1 cellular context compared by ENCODE assay signal in the genomic region with DNA sequence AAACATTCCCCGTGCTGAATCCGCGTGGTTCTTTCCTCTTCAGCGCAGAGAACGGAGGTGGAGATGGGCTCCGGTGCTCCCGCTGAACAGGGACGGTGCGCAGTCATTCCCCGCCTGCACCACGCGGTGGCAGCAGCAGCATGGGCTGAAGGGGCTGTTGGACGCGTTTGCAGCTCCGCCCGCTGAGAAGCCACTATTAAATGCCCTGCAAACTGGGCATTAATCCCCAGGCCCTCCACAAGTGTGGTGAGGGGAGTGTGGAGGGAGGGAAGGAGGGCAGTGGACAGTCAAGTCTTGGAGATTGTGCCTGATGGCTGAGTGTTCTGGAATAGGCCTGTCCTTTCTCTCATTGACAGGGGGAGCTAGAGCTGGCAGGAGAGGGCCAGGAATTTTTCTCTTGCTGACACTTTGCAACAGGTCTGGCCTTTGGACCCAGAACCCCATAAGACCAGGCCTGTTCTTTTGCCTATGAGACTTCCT.
TF ChIP-seq lines count a peak whose summit lies in the region.

No MANE protein-coding gene starts in this region.

TF ChIP-seq in HepG2, 621 proteins besides CTCF, POLR2A, EP300 and RAD21 (continued from another document and continues in another):
- TF ChIP-seq, protein P1, sequence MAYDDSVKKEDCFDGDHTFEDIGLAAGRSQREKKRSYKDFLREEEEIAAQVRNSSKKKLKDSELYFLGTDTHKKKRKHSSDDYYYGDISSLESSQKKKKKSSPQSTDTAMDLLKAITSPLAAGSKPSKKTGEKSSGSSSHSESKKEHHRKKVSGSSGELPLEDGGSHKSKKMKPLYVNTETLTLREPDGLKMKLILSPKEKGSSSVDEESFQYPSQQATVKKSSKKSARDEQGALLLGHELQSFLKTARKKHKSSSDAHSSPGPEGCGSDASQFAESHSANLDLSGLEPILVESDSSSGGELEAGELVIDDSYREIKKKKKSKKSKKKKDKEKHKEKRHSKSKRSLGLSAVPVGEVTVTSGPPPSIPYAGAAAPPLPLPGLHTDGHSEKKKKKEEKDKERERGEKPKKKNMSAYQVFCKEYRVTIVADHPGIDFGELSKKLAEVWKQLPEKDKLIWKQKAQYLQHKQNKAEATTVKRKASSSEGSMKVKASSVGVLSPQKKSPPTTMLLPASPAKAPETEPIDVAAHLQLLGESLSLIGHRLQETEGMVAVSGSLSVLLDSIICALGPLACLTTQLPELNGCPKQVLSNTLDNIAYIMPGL (CRISPR knock-in tag; IDR thresholded peaks at IDR 0.05; ENCODE audit: borderline replicate concordance in 1 of 2, low read depth in 1 of 2), result peak; percentile 83 to 84
- TF ChIP-seq CCAR2 (optimal IDR thresholded peaks at IDR 0.05; ENCODE audit: low read depth, low read length), result no peak
- no peak for TF ChIP-seq MTA1 (CRISPR knock-in tag; IDR thresholded peaks at IDR 0.05; ENCODE audit: borderline replicate concordance)
- TF ChIP-seq CHD4 (IDR thresholded peaks at IDR 0.05; ENCODE audit: borderline replicate concordance, low read length), result no peak
- TF ChIP-seq SP4 (CRISPR knock-in tag; IDR thresholded peaks at IDR 0.05), result no peak
- TF ChIP-seq, protein P2, sequence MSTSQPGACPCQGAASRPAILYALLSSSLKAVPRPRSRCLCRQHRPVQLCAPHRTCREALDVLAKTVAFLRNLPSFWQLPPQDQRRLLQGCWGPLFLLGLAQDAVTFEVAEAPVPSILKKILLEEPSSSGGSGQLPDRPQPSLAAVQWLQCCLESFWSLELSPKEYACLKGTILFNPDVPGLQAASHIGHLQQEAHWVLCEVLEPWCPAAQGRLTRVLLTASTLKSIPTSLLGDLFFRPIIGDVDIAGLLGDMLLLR (CRISPR knock-in tag; IDR thresholded peaks at IDR 0.05), result 0 out of 2 replicates have a peak, but pooled peaks have one; percentile 41
- no peak for TF ChIP-seq ELF4 (CRISPR knock-in tag; IDR thresholded peaks at IDR 0.05; ENCODE audit: borderline replicate concordance)
- TF ChIP-seq LCORL (IDR thresholded peaks at IDR 0.05), result no peak
- TF ChIP-seq LCORL (CRISPR knock-in tag; IDR thresholded peaks at IDR 0.05), result no peak
- TF ChIP-seq BRCA1 (CRISPR knock-in tag; IDR thresholded peaks at IDR 0.05), result no peak
- TF ChIP-seq, protein P3, sequence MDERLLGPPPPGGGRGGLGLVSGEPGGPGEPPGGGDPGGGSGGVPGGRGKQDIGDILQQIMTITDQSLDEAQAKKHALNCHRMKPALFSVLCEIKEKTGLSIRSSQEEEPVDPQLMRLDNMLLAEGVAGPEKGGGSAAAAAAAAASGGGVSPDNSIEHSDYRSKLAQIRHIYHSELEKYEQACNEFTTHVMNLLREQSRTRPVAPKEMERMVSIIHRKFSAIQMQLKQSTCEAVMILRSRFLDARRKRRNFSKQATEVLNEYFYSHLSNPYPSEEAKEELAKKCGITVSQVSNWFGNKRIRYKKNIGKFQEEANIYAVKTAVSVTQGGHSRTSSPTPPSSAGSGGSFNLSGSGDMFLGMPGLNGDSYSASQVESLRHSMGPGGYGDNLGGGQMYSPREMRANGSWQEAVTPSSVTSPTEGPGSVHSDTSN (CRISPR knock-in tag; IDR thresholded peaks at IDR 0.05), result no peak
- no peak for TF ChIP-seq TBX2 (CRISPR knock-in tag; IDR thresholded peaks at IDR 0.05; ENCODE audit: borderline replicate concordance)
- TF ChIP-seq SALL1 (CRISPR knock-in tag; IDR thresholded peaks at IDR 0.05), result peak; percentile 45; the same call in 1 of the 2 replicates
- TF ChIP-seq ZFX (CRISPR knock-in tag; IDR thresholded peaks at IDR 0.05; ENCODE audit: low read depth), result peak; percentile 49; the same call in 1 of the 2 replicates
- TF ChIP-seq POLR2G (IDR thresholded peaks at IDR 0.05; ENCODE audit: low read depth, low read length), result no peak
- TF ChIP-seq, protein P4, sequence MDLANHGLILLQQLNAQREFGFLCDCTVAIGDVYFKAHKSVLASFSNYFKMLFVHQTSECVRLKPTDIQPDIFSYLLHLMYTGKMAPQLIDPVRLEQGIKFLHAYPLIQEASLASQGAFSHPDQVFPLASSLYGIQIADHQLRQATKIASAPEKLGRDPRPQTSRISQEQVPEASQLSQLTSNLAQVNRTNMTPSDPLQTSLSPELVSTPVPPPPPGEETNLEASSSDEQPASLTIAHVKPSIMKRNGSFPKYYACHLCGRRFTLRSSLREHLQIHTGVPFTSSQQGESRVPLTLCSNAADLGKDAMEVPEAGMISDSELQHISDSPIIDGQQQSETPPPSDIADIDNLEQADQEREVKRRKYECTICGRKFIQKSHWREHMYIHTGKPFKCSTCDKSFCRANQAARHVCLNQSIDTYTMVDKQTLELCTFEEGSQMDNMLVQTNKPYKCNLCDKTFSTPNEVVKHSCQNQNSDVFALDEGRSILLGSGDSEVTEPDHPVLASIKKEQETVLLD (CRISPR knock-in tag; IDR thresholded peaks at IDR 0.05; ENCODE audit: low read depth), result no peak
- TF ChIP-seq, protein P5, sequence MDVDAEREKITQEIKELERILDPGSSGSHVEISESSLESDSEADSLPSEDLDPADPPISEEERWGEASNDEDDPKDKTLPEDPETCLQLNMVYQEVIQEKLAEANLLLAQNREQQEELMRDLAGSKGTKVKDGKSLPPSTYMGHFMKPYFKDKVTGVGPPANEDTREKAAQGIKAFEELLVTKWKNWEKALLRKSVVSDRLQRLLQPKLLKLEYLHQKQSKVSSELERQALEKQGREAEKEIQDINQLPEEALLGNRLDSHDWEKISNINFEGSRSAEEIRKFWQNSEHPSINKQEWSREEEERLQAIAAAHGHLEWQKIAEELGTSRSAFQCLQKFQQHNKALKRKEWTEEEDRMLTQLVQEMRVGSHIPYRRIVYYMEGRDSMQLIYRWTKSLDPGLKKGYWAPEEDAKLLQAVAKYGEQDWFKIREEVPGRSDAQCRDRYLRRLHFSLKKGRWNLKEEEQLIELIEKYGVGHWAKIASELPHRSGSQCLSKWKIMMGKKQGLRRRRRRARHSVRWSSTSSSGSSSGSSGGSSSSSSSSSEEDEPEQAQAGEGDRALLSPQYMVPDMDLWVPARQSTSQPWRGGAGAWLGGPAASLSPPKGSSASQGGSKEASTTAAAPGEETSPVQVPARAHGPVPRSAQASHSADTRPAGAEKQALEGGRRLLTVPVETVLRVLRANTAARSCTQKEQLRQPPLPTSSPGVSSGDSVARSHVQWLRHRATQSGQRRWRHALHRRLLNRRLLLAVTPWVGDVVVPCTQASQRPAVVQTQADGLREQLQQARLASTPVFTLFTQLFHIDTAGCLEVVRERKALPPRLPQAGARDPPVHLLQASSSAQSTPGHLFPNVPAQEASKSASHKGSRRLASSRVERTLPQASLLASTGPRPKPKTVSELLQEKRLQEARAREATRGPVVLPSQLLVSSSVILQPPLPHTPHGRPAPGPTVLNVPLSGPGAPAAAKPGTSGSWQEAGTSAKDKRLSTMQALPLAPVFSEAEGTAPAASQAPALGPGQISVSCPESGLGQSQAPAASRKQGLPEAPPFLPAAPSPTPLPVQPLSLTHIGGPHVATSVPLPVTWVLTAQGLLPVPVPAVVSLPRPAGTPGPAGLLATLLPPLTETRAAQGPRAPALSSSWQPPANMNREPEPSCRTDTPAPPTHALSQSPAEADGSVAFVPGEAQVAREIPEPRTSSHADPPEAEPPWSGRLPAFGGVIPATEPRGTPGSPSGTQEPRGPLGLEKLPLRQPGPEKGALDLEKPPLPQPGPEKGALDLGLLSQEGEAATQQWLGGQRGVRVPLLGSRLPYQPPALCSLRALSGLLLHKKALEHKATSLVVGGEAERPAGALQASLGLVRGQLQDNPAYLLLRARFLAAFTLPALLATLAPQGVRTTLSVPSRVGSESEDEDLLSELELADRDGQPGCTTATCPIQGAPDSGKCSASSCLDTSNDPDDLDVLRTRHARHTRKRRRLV (CRISPR knock-in tag; IDR thresholded peaks at IDR 0.05), result no peak
- no peak for TF ChIP-seq MED1 (CRISPR knock-in tag; IDR thresholded peaks at IDR 0.05)
- no peak for TF ChIP-seq POLR2AphosphoS2 (IDR thresholded peaks at IDR 0.05; ENCODE audit: low read depth, low read length)
- TF ChIP-seq, protein P6, sequence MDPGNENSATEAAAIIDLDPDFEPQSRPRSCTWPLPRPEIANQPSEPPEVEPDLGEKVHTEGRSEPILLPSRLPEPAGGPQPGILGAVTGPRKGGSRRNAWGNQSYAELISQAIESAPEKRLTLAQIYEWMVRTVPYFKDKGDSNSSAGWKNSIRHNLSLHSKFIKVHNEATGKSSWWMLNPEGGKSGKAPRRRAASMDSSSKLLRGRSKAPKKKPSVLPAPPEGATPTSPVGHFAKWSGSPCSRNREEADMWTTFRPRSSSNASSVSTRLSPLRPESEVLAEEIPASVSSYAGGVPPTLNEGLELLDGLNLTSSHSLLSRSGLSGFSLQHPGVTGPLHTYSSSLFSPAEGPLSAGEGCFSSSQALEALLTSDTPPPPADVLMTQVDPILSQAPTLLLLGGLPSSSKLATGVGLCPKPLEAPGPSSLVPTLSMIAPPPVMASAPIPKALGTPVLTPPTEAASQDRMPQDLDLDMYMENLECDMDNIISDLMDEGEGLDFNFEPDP (CRISPR knock-in tag; conservative IDR thresholded peaks at IDR 0.05), result no peak
- no peak; the same call in 1 of the 2 replicates for TF ChIP-seq HOXA5 (CRISPR knock-in tag; IDR thresholded peaks at IDR 0.05)
- TF ChIP-seq MAZ (IDR thresholded peaks at IDR 0.05; ENCODE audit: borderline replicate concordance, low read depth, low read length), result no peak; the same call in 1 of the 2 replicates
- 0 out of 2 replicates have a peak, but pooled peaks have one; percentile 4 for TF ChIP-seq MAZ (CRISPR knock-in tag; IDR thresholded peaks at IDR 0.05; ENCODE audit: low read depth)
- TF ChIP-seq ZNF660 (CRISPR knock-in tag; IDR thresholded peaks at IDR 0.05; ENCODE audit: borderline replicate concordance, low read depth), result no peak
- TF ChIP-seq, protein P7, sequence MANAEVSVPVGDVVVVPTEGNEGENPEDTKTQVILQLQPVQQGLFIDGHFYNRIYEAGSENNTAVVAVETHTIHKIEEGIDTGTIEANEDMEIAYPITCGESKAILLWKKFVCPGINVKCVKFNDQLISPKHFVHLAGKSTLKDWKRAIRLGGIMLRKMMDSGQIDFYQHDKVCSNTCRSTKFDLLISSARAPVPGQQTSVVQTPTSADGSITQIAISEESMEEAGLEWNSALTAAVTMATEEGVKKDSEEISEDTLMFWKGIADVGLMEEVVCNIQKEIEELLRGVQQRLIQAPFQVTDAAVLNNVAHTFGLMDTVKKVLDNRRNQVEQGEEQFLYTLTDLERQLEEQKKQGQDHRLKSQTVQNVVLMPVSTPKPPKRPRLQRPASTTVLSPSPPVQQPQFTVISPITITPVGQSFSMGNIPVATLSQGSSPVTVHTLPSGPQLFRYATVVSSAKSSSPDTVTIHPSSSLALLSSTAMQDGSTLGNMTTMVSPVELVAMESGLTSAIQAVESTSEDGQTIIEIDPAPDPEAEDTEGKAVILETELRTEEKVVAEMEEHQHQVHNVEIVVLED (CRISPR knock-in tag; IDR thresholded peaks at IDR 0.05; ENCODE audit: borderline replicate concordance), result no peak
- TF ChIP-seq, protein P8, sequence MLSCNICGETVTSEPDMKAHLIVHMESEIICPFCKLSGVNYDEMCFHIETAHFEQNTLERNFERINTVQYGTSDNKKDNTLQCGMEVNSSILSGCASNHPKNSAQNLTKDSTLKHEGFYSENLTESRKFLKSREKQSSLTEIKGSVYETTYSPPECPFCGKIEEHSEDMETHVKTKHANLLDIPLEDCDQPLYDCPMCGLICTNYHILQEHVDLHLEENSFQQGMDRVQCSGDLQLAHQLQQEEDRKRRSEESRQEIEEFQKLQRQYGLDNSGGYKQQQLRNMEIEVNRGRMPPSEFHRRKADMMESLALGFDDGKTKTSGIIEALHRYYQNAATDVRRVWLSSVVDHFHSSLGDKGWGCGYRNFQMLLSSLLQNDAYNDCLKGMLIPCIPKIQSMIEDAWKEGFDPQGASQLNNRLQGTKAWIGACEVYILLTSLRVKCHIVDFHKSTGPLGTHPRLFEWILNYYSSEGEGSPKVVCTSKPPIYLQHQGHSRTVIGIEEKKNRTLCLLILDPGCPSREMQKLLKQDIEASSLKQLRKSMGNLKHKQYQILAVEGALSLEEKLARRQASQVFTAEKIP (CRISPR knock-in tag; IDR thresholded peaks at IDR 0.05; ENCODE audit: borderline replicate concordance), result no peak
- TF ChIP-seq IKZF4 (CRISPR knock-in tag; IDR thresholded peaks at IDR 0.05; ENCODE audit: borderline replicate concordance, low read depth, not compliant biosample characterization), result no peak
- TF ChIP-seq, protein P9, sequence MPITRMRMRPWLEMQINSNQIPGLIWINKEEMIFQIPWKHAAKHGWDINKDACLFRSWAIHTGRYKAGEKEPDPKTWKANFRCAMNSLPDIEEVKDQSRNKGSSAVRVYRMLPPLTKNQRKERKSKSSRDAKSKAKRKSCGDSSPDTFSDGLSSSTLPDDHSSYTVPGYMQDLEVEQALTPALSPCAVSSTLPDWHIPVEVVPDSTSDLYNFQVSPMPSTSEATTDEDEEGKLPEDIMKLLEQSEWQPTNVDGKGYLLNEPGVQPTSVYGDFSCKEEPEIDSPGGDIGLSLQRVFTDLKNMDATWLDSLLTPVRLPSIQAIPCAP (CRISPR knock-in tag; IDR thresholded peaks at IDR 0.05; ENCODE audit: low read depth), result no peak
- TF ChIP-seq ADNP (CRISPR knock-in tag; IDR thresholded peaks at IDR 0.05), result no peak
- TF ChIP-seq, protein P10, sequence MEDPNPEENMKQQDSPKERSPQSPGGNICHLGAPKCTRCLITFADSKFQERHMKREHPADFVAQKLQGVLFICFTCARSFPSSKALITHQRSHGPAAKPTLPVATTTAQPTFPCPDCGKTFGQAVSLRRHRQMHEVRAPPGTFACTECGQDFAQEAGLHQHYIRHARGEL (CRISPR knock-in tag; IDR thresholded peaks at IDR 0.05), result no peak
- TF ChIP-seq ZNF12 (CRISPR knock-in tag; IDR thresholded peaks at IDR 0.05), result no peak
- no peak for TF ChIP-seq HOXA7 (CRISPR knock-in tag; IDR thresholded peaks at IDR 0.05)
- TF ChIP-seq, protein P11, sequence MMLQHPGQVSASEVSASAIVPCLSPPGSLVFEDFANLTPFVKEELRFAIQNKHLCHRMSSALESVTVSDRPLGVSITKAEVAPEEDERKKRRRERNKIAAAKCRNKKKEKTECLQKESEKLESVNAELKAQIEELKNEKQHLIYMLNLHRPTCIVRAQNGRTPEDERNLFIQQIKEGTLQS (CRISPR knock-in tag; IDR thresholded peaks at IDR 0.05), result no peak
- peak; percentile 73 for TF ChIP-seq HNRNPLL (IDR thresholded peaks at IDR 0.05; ENCODE audit: low read depth, low read length, poor library complexity, severe bottlenecking)
- TF ChIP-seq NKX3-1 (CRISPR knock-in tag; IDR thresholded peaks at IDR 0.05), result no peak
- TF ChIP-seq, protein P12, sequence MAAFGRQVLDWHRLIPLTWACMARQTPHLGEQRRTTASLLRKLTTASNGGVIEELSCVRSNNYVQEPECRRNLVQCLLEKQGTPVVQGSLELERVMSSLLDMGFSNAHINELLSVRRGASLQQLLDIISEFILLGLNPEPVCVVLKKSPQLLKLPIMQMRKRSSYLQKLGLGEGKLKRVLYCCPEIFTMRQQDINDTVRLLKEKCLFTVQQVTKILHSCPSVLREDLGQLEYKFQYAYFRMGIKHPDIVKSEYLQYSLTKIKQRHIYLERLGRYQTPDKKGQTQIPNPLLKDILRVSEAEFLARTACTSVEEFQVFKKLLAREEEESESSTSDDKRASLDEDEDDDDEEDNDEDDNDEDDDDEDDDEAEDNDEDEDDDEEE (CRISPR knock-in tag; IDR thresholded peaks at IDR 0.05), result no peak
- no peak for TF ChIP-seq NONO (IDR thresholded peaks at IDR 0.05)
- TF ChIP-seq NONO (CRISPR knock-in tag; conservative IDR thresholded peaks at IDR 0.05), result 0 out of 2 replicates have a peak, but pooled peaks have one; percentile 58
- no peak for TF ChIP-seq NFIB (CRISPR knock-in tag; IDR thresholded peaks at IDR 0.05; ENCODE audit: borderline replicate concordance)
